In the genomic region with DNA sequence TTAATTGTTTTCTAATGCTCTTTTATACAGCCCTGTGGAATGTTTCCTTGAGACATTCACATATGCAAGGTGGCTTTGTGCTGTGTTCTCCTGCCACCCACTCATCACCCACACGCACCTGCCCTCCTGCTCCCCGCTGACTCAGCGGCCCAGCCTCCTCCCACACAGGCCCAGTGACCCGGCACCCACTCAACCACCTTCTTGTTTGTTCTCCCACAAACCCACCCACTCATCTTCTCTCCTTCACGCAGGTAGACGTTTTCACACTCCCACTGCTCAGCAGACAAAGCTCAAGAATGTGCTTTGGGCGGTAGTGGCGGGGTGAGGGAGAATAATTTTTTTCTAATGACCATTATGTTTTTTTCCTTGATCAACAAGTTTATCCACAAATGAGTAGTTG, we compare ENCODE assay signal across 12 cellular contexts. TPM values are rescaled to one million over a fixed set of nuclear protein-coding genes. Genes with fewer than 3 reads are reported as not detected.
A peak's percentile ranks its signal among the peaks of the same experiment; 100 is the strongest.
DNase-seq lines count a peak whose midpoint lies in the region; ATAC-seq, FAIRE-seq and TF ChIP-seq lines count a peak whose summit lies in the region.
"Had no signal": no experiment of that assay in that cellular context is flagged by ENCODE, and none has a peak within 500 bp of the region (broad histone marks: within the 10 kb centered on the region; RNA-seq: fewer than 3 reads in every experiment).

No MANE protein-coding gene starts in this region.

- intact Hi-C loops in vagina (cut with DNase I) = no loop called here

- H3K36me3 Mint-ChIP-seq in WTC11 = peaks cover 7% of the 10 kb centered on the region

- H3K27me3 ChIP-seq in bronchial epithelial cell (ENCODE audit: control insufficient read depth, insufficient read depth, low read length) (no peaks in the 10 kb centered on the region), vagina (no peaks in the 10 kb centered on the region)
- H3K27me3 ChIP-seq: hepatocyte had no signal

- H3K36me3 ChIP-seq in bronchial epithelial cell (ENCODE audit: control insufficient read depth, insufficient read depth, low read length) = no peaks in the 10 kb centered on the region
- H3K36me3 ChIP-seq in vagina = no peaks in the 10 kb centered on the region
- H3K36me3 ChIP-seq: WERI-Rb-1 had no signal

- H3K4me3 ChIP-seq in bronchial epithelial cell (ENCODE audit: low read depth, low read length) (no peak overlapping the region), vagina (no peak overlapping the region)
- H3K4me3 ChIP-seq: hepatocyte had no signal

- peaks cover 13% of the 10 kb centered on the region for H3K9me3 Mint-ChIP-seq in WTC11

- no peaks in the 10 kb centered on the region for H3K27me3 Mint-ChIP-seq in WTC11 (ENCODE audit: low read depth)

- CTCF ChIA-PET in WTC11 (lab: Charles Lee) = no interaction called here

- no peak overlapping the region for H3K27ac Mint-ChIP-seq in WTC11

- TF ChIP-seq CTCF in bronchial epithelial cell (IDR thresholded peaks at IDR 0.05; ENCODE audit: insufficient read depth, low read length, severe bottlenecking) = no peak
- TF ChIP-seq CTCF in WTC11 (IDR thresholded peaks at IDR 0.05) = no peak
- no peak for TF ChIP-seq CTCF in vagina (IDR thresholded peaks at IDR 0.05)

- H3K9me3 ChIP-seq in vagina = no peaks in the 10 kb centered on the region

- no peak overlapping the region for H3K4me3 Mint-ChIP-seq in WTC11

- H3K4me1 ChIP-seq in vagina = no peaks in the 10 kb centered on the region

- ATAC-seq in GM19463 (IDR thresholded peaks at IDR 0.05; ENCODE audit: unreplicated experiment) (peak; percentile 61), WTC11 (no peak), HG03025 (IDR thresholded peaks at IDR 0.05; ENCODE audit: low FRiP score, unreplicated experiment) (no peak), GM19324 (IDR thresholded peaks at IDR 0.05; ENCODE audit: low FRiP score, unreplicated experiment) (no peak)
- ATAC-seq: PC-3 had no signal

- no peak for TF ChIP-seq POLR2A in vagina (IDR thresholded peaks at IDR 0.05)

- DNase-seq in NCI-H69 (lab: John Stamatoyannopoulos, UW) = peak; percentile 6
- DNase-seq in bronchial epithelial cell (ENCODE audit: low read depth) = peak; percentile 25
- DNase-seq in stimulated activated CD4-positive, alpha-beta T cell treated with anti-CD3 and anti-CD28 coated beads, TNF-alpha, amount 100 ng/mL, for 1 hour (ENCODE audit: low read depth in 3 of 3, low spot score in 1 of 3) = peak in 2 of 3 donors; percentile 21 to 25
- DNase-seq in WTC11 (ENCODE audit: low spot score) = no peak
- DNase-seq in vagina (ENCODE audit: extremely low spot score in 2 of 2) = no peak
- DNase-seq: NCI-H1694, PC-3, WERI-Rb-1 had no signal

- H3K4me1 Mint-ChIP-seq in WTC11 = peaks cover 12% of the 10 kb centered on the region

- H3K27ac ChIP-seq in vagina = no peak overlapping the region
- H3K27ac ChIP-seq: hepatocyte, WERI-Rb-1 had no signal

- no peak for FAIRE-seq in bronchial epithelial cell (lab: Jason Lieb, UNC)

- POLR2A ChIA-PET in WTC11 (lab: Charles Lee) = no interaction called here

TF ChIP-seq in WTC11, 78 proteins besides CTCF, POLR2A, EP300 and RAD21:
- TF ChIP-seq, protein P1, sequence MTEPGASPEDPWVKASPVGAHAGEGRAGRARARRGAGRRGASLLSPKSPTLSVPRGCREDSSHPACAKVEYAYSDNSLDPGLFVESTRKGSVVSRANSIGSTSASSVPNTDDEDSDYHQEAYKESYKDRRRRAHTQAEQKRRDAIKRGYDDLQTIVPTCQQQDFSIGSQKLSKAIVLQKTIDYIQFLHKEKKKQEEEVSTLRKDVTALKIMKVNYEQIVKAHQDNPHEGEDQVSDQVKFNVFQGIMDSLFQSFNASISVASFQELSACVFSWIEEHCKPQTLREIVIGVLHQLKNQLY (CRISPR knock-in tag; IDR thresholded peaks at IDR 0.05) = no peak
- no peak for TF ChIP-seq IRF2 (CRISPR knock-in tag; IDR thresholded peaks at IDR 0.05; ENCODE audit: borderline replicate concordance, low read depth)
- TF ChIP-seq SMAD4 (CRISPR knock-in tag; IDR thresholded peaks at IDR 0.05) = no peak
- TF ChIP-seq, protein P2, sequence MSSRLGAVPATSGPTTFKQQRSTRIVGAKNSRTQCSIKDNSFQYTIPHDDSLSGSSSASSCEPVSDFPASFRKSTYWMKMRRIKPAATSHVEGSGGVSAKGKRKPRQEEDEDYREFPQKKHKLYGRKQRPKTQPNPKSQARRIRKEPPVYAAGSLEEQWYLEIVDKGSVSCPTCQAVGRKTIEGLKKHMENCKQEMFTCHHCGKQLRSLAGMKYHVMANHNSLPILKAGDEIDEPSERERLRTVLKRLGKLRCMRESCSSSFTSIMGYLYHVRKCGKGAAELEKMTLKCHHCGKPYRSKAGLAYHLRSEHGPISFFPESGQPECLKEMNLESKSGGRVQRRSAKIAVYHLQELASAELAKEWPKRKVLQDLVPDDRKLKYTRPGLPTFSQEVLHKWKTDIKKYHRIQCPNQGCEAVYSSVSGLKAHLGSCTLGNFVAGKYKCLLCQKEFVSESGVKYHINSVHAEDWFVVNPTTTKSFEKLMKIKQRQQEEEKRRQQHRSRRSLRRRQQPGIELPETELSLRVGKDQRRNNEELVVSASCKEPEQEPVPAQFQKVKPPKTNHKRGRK (CRISPR knock-in tag; IDR thresholded peaks at IDR 0.05; ENCODE audit: borderline replicate concordance) = no peak
- TF ChIP-seq, protein P3, sequence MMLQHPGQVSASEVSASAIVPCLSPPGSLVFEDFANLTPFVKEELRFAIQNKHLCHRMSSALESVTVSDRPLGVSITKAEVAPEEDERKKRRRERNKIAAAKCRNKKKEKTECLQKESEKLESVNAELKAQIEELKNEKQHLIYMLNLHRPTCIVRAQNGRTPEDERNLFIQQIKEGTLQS (CRISPR knock-in tag; conservative IDR thresholded peaks at IDR 0.05) = no peak
- TF ChIP-seq, protein P4, sequence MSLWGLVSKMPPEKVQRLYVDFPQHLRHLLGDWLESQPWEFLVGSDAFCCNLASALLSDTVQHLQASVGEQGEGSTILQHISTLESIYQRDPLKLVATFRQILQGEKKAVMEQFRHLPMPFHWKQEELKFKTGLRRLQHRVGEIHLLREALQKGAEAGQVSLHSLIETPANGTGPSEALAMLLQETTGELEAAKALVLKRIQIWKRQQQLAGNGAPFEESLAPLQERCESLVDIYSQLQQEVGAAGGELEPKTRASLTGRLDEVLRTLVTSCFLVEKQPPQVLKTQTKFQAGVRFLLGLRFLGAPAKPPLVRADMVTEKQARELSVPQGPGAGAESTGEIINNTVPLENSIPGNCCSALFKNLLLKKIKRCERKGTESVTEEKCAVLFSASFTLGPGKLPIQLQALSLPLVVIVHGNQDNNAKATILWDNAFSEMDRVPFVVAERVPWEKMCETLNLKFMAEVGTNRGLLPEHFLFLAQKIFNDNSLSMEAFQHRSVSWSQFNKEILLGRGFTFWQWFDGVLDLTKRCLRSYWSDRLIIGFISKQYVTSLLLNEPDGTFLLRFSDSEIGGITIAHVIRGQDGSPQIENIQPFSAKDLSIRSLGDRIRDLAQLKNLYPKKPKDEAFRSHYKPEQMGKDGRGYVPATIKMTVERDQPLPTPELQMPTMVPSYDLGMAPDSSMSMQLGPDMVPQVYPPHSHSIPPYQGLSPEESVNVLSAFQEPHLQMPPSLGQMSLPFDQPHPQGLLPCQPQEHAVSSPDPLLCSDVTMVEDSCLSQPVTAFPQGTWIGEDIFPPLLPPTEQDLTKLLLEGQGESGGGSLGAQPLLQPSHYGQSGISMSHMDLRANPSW (CRISPR knock-in tag; conservative IDR thresholded peaks at IDR 0.05; ENCODE audit: low read depth) = no peak
- TF ChIP-seq ATF1 (CRISPR knock-in tag; IDR thresholded peaks at IDR 0.05) = no peak
- TF ChIP-seq ETV6 (CRISPR knock-in tag; IDR thresholded peaks at IDR 0.05) = no peak
- TF ChIP-seq TCF7 (CRISPR knock-in tag; IDR thresholded peaks at IDR 0.05; ENCODE audit: low read depth) = no peak
- TF ChIP-seq ZNF232 (CRISPR knock-in tag; IDR thresholded peaks at IDR 0.05) = no peak
- no peak for TF ChIP-seq ZNF317 (CRISPR knock-in tag; IDR thresholded peaks at IDR 0.05; ENCODE audit: borderline replicate concordance, low read depth)
- no peak for TF ChIP-seq JUN (CRISPR knock-in tag; IDR thresholded peaks at IDR 0.05)
- TF ChIP-seq SOX15 (CRISPR knock-in tag; IDR thresholded peaks at IDR 0.05) = no peak

RNA-seq across cellular contexts. Expression of a gene that starts 28.6 kb away (rescaled TPM):
- 1.8 and 1.9 TPM in 2 replicates for total RNA-seq in bronchial epithelial cell
- total RNA-seq in WTC11 (2021) = 6.0 to 7.3 TPM (median 7.2 TPM) in 3 replicates
- 2.2 TPM for total RNA-seq in vagina

Comparison
In these comparisons a context has a peak if more than half of its experiments do, and no peak if none do; other contexts are left out.
1. DNase-seq: peak in NCI-H69 (single experiment), bronchial epithelial cell (single experiment) and stimulated activated CD4-positive, alpha-beta T cell treated with anti-CD3 and anti-CD28 coated beads, TNF-alpha, amount 100 ng/mL, for 1 hour (2 of 3); none in WTC11 (single experiment) and vagina (0 of 2).